ENCODE assay signal across 1 cellular context in genomic region chr2:241950413-241950863, GRCh38.
TF ChIP-seq lines count a peak whose summit lies in the region.

No MANE protein-coding gene starts in this region.

TF ChIP-seq in GM23338, 12 proteins besides CTCF, POLR2A, EP300 and RAD21 (continued from another document):
- TF ChIP-seq REST (IDR thresholded peaks at IDR 0.05; ENCODE audit: unreplicated experiment) (no peak), ETS1 (IDR thresholded peaks at IDR 0.05) (no peak), ZNF114 (CRISPR knock-in tag; IDR thresholded peaks at IDR 0.05) (no peak), STAT1 (IDR thresholded peaks at IDR 0.05; ENCODE audit: unreplicated experiment) (no peak), EZH2phosphoT487 (IDR thresholded peaks at IDR 0.05; ENCODE audit: unreplicated experiment) (no peak), ZNF331 (CRISPR knock-in tag; IDR thresholded peaks at IDR 0.05; ENCODE audit: low read depth) (no peak), CREB1 (CRISPR knock-in tag; IDR thresholded peaks at IDR 0.05; ENCODE audit: low read depth) (no peak), EZH2 (IDR thresholded peaks at IDR 0.05; ENCODE audit: low read depth, unreplicated experiment) (no peak), POLR2AphosphoS5 (IDR thresholded peaks at IDR 0.05; ENCODE audit: low read depth) (no peak), JUNB (IDR thresholded peaks at IDR 0.05; ENCODE audit: unreplicated experiment) (no peak)
TF ChIP-seq in GM23338: peak in this region for 0.
